In the genomic region with DNA sequence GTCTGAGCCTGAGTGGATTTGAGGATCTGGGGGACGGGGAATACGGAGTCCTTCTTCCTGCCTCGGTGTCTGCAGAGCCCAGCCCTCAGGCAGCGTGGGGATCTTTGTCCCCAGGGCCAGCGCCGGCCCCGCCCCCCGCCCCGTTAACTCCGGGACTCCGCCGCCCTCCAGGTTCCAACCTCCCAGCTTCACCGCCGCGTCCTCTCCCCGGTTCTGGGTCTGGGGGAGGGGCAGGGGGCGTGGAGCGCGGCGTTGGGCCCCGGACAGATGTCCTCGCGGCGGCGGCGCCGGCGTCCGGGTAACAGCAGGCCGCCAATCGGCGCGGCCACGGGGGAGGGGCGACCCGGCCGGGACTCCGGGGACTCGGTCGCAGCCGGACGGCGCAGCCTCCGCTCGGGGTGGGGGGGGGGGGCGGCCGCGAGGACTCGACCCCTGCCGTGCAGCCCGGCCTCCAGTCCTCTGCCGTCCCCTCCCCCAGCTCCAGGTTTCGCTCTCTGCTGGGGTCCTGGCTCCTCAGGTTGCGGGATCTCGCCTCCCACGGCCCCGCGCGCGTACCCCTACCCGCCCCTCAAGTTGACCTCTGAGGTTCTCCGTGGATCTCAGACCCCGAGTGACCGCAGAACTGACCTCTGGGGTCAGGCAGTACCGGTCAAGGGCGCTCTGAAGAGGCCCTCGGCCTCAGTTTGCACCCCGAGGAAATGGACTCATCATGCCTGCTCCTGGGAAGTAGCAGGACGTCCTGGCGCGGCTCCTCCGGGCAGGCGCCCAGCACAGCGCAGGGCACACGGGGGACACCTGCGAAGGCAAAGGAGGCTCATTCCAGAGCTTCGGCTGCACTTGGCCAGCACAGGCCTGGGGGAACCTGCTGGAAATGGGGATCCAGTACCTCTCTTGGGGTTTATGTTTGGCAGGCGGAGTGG, we compare ENCODE assay signal across 10 cellular contexts. TPM values are rescaled to one million over a fixed set of nuclear protein-coding genes. Genes with fewer than 3 reads are reported as not detected.
DNase-seq lines count a peak whose midpoint lies in the region; ATAC-seq and TF ChIP-seq lines count a peak whose summit lies in the region.
"Had no signal": no experiment of that assay in that cellular context is flagged by ENCODE, and none has a peak within 500 bp of the region (broad histone marks: within the 10 kb centered on the region; RNA-seq: fewer than 3 reads in every experiment).

No MANE protein-coding gene starts in this region.

- peak overlapping the region; percentile 77 for H3K4me3 Mint-ChIP-seq in type B pancreatic cell
- H3K4me3 Mint-ChIP-seq in activated CD8-positive, alpha-beta T cell treated with anti-CD3 and anti-CD28 coated beads for 36 hours = no peak overlapping the region

- H3K27ac ChIP-seq in duodenal mucosa (ENCODE audit: low read depth, low read length) = no peak overlapping the region

- H3K27me3 ChIP-seq in duodenal mucosa (ENCODE audit: control insufficient read depth in 1 of 2, insufficient read depth in 2 of 2, low read length in 2 of 2) = peaks cover 47 to 48% of the 10 kb centered on the region in 2 donors

- H3K9me3 Mint-ChIP-seq in type B pancreatic cell = no peaks in the 10 kb centered on the region
- no peaks in the 10 kb centered on the region for H3K9me3 Mint-ChIP-seq in activated CD8-positive, alpha-beta T cell treated with anti-CD3 and anti-CD28 coated beads for 36 hours

- H3K27ac Mint-ChIP-seq in type B pancreatic cell = no peak overlapping the region
- no peak overlapping the region for H3K27ac Mint-ChIP-seq in activated CD8-positive, alpha-beta T cell treated with anti-CD3 and anti-CD28 coated beads for 36 hours

- peak; percentile 26 for DNase-seq in activated T-cell treated with anti-CD3 and anti-CD28 coated beads, Interleukin-2, amount 50 U/mL, for 1 hour
- DNase-seq in activated T-cell treated with anti-CD3 and anti-CD28 coated beads for 4 hours (no peak), mesenteric fat pad (ENCODE audit: low spot score) (peak; percentile 81), type B pancreatic cell (ENCODE audit: extremely low spot score, unreplicated experiment) (peak; percentile 68), HCEC 1CT (no peak)
- DNase-seq in activated CD8-positive, alpha-beta T cell treated with anti-CD3 and anti-CD28 coated beads for 36 hours = no peak
- DNase-seq: activated CD4-positive, alpha-beta T cell treated with anti-CD3 and anti-CD28 coated beads, Interleukin-2, amount 50 U/mL, for 4 hours had no signal

- peaks cover 5% of the 10 kb centered on the region for H3K4me1 Mint-ChIP-seq in type B pancreatic cell (ENCODE audit: unreplicated experiment)
- H3K4me1 Mint-ChIP-seq in activated CD8-positive, alpha-beta T cell treated with anti-CD3 and anti-CD28 coated beads for 36 hours (ENCODE audit: low read depth) = peaks cover 5% of the 10 kb centered on the region

- no peaks in the 10 kb centered on the region for H3K9me3 ChIP-seq in duodenal mucosa (ENCODE audit: control insufficient read depth in 1 of 2, low read length in 2 of 2)

- POLR2A ChIA-PET in activated CD8-positive, alpha-beta T cell treated with anti-CD3 and anti-CD28 coated beads for 36 hours (lab: Charles Lee) = no interaction called here

- H3K9ac ChIP-seq in duodenal mucosa (ENCODE audit: low read depth in 1 of 2, low read length in 2 of 2) = no peak overlapping the region

- ATAC-seq in activated CD8-positive, alpha-beta T cell treated with anti-CD3 and anti-CD28 coated beads for 36 hours = no peak
- ATAC-seq in GM18907 (IDR thresholded peaks at IDR 0.05; ENCODE audit: unreplicated experiment) = no peak

- TF ChIP-seq CTCF in type B pancreatic cell (conservative IDR thresholded peaks at IDR 0.05) = no peak
- no peak for TF ChIP-seq CTCF in activated CD8-positive, alpha-beta T cell treated with anti-CD3 and anti-CD28 coated beads for 36 hours (IDR thresholded peaks at IDR 0.05)

- CTCF ChIA-PET in activated CD8-positive, alpha-beta T cell treated with anti-CD3 and anti-CD28 coated beads for 36 hours (lab: Charles Lee) = interaction anchor here (2.0 kb wide), 1 partner anchor 42 kb away, joined by 6 read pairs; no protein-coding TSS in a partner anchor

- intact Hi-C loops in activated CD8-positive, alpha-beta T cell treated with anti-CD3 and anti-CD28 coated beads for 36 hours (cut with micrococcal nuclease) = no loop called here

- peaks cover 38% of the 10 kb centered on the region for H3K27me3 Mint-ChIP-seq in type B pancreatic cell
- peaks cover 36% of the 10 kb centered on the region for H3K27me3 Mint-ChIP-seq in activated CD8-positive, alpha-beta T cell treated with anti-CD3 and anti-CD28 coated beads for 36 hours

- H3K4me3 ChIP-seq in duodenal mucosa (ENCODE audit: low read depth in 1 of 2, low read length in 2 of 2) = peak overlapping the region; percentile 8 to 32

- no peaks in the 10 kb centered on the region for H3K36me3 ChIP-seq in duodenal mucosa (ENCODE audit: control insufficient read depth in 1 of 2, insufficient read depth in 2 of 2, low read length in 2 of 2)

- H3K4me1 ChIP-seq in duodenal mucosa (ENCODE audit: control insufficient read depth in 1 of 2, insufficient read depth in 2 of 2, low read length in 2 of 2) = peaks cover 0 to 4% of the 10 kb centered on the region in 2 donors

- no peaks in the 10 kb centered on the region for H3K36me3 Mint-ChIP-seq in type B pancreatic cell
- H3K36me3 Mint-ChIP-seq in activated CD8-positive, alpha-beta T cell treated with anti-CD3 and anti-CD28 coated beads for 36 hours (ENCODE audit: low read depth) = no peaks in the 10 kb centered on the region

RNA-seq across cellular contexts. Expression of a gene that starts 2.3 kb away (rescaled TPM):
- 3.7 TPM for total RNA-seq in mesenteric fat pad
- 5.7 and 5.8 TPM in 2 replicates for total RNA-seq in type B pancreatic cell (ENCODE audit: low replicate concordance)
- under 1 TPM; 0.20 to 0.36 TPM for total RNA-seq in activated CD8-positive, alpha-beta T cell treated with anti-CD3 and anti-CD28 coated beads for 36 hours
- total RNA-seq: myocyte had no signal

Comparison
In these comparisons a context has a peak if more than half of its experiments do, and no peak if none do; other contexts are left out.
1. DNase-seq: peak in activated T-cell treated with anti-CD3 and anti-CD28 coated beads, Interleukin-2, amount 50 U/mL, for 1 hour (single experiment), mesenteric fat pad (single experiment) and type B pancreatic cell (single experiment); none in activated T-cell treated with anti-CD3 and anti-CD28 coated beads for 4 hours (single experiment), activated CD8-positive, alpha-beta T cell treated with anti-CD3 and anti-CD28 coated beads for 36 hours (single experiment) and HCEC 1CT (single experiment).